In genomic region chr21:40926238-40926637, GRCh38 we compare ENCODE assay signal across 8 cellular contexts.
"Had no signal": no experiment of that assay in that cellular context is flagged by ENCODE, and none has a peak within 500 bp of the region (broad histone marks: within the 10 kb centered on the region; RNA-seq: fewer than 3 reads in every experiment).

No MANE protein-coding gene starts in this region.

- FAIRE-seq: G401.6, GM12878, GM12891, GM12892, GM18507, GM19239 had no signal

- DNase-seq: GDM1, GF-D8 had no signal

- H3K4me3 ChIP-seq: GM12878 had no signal

- ATAC-seq: GM12878 had no signal
